8 cellular contexts compared by ENCODE assay signal in genomic region chr1:155208406-155208655, GRCh38. TPM values are rescaled to one million over a fixed set of nuclear protein-coding genes. Genes with fewer than 3 reads are reported as not detected.
DNase-seq lines count a peak whose midpoint lies in the region; TF ChIP-seq lines count a peak whose summit lies in the region.

No MANE protein-coding gene starts in this region.

- peak overlapping the region; percentile 93 for H3K27ac Mint-ChIP-seq in T-helper 1 cell treated with Interleukin-12 subunit alpha and Interleukin-12 subunit beta and Interleukin-4 antibody, amounts not matched to agents 30 μg/mL and 1 μg/mL, for 36 hours
- peak overlapping the region; percentile 97 for H3K27ac Mint-ChIP-seq in activated T-helper 1 cell treated with anti-CD3 and anti-CD28 coated beads, Interleukin-12 subunit alpha, Interleukin-12 subunit beta, Interleukin-2, Interleukin-4 antibody, amounts not matched to agents 30 ng/mL and 10 ng/mL and 1 ng/mL, durations not matched to agents 14 hours and 24 hours and 36 hours
- H3K27ac Mint-ChIP-seq in immature natural killer cell: peak overlapping the region; percentile 92 to 98 (median 95)

- TF ChIP-seq CTCF in suprapubic skin (IDR thresholded peaks at IDR 0.05): no peak

- TF ChIP-seq POLR2A in suprapubic skin (IDR thresholded peaks at IDR 0.05): no peak

- peaks cover 3% of the 10 kb centered on the region for H3K36me3 Mint-ChIP-seq in T-helper 1 cell treated with Interleukin-12 subunit alpha and Interleukin-12 subunit beta and Interleukin-4 antibody, amounts not matched to agents 30 μg/mL and 1 μg/mL, for 36 hours (ENCODE audit: low read depth)
- peaks cover 4% of the 10 kb centered on the region for H3K36me3 Mint-ChIP-seq in activated T-helper 1 cell treated with anti-CD3 and anti-CD28 coated beads, Interleukin-12 subunit alpha, Interleukin-12 subunit beta, Interleukin-2, Interleukin-4 antibody, amounts not matched to agents 30 ng/mL and 10 ng/mL and 1 ng/mL, durations not matched to agents 14 hours and 24 hours and 36 hours (ENCODE audit: low read depth)
- H3K36me3 Mint-ChIP-seq in immature natural killer cell: no peaks in the 10 kb centered on the region

- WGBS in suprapubic skin: 0% methylated on average over 11 of the region's 11 CpGs

- DNase-seq in T-helper 1 cell (no peak), immature natural killer cell (no peak), suprapubic skin (ENCODE audit: low spot score in 2 of 2) (no peak), NCI-H446 treated with DMSO at 0.1 percent for 48 hours (lab: John Stamatoyannopoulos, UW) (no peak)
- no peak for DNase-seq in activated T-helper 1 cell treated with anti-CD3 and anti-CD28 coated beads, Interleukin-12 subunit alpha, Interleukin-12 subunit beta, Interleukin-2, Interleukin-4 antibody, amounts not matched to agents 30 ng/mL and 10 ng/mL and 1 ng/mL, durations not matched to agents 14 hours and 24 hours and 36 hours (ENCODE audit: low spot score)
- DNase-seq in stimulated activated CD4-positive, alpha-beta T cell treated with anti-CD3 and anti-CD28 coated beads, Interleukin-4, amount 100 ng/mL, for 1 hour: no peak
- DNase-seq in activated CD4-positive, alpha-beta T cell treated with anti-CD3 and anti-CD28 coated beads, Interleukin-2, amount 50 U/mL, for 48 hours: no peak

- H3K27me3 ChIP-seq in suprapubic skin: no peaks in the 10 kb centered on the region

- intact Hi-C loops in activated T-helper 1 cell treated with anti-CD3 and anti-CD28 coated beads, Interleukin-12 subunit alpha, Interleukin-12 subunit beta, Interleukin-2, Interleukin-4 antibody, amounts not matched to agents 30 ng/mL and 10 ng/mL and 1 ng/mL, durations not matched to agents 14 hours and 24 hours and 36 hours (cut with micrococcal nuclease): loop anchor here (1.0 to 5.0 kb wide), 6 partner anchors 14 to 1654 kb away; partner anchors contain the start of genes CLK2, KRTCAP2, NTRK1 and SCAMP3

- TF ChIP-seq EP300 in suprapubic skin (IDR thresholded peaks at IDR 0.05): no peak

- no peaks in the 10 kb centered on the region for H3K9me3 ChIP-seq in suprapubic skin

- peak overlapping the region; percentile 84 for H3K4me3 Mint-ChIP-seq in T-helper 1 cell treated with Interleukin-12 subunit alpha and Interleukin-12 subunit beta and Interleukin-4 antibody, amounts not matched to agents 30 μg/mL and 1 μg/mL, for 36 hours
- H3K4me3 Mint-ChIP-seq in activated T-helper 1 cell treated with anti-CD3 and anti-CD28 coated beads, Interleukin-12 subunit alpha, Interleukin-12 subunit beta, Interleukin-2, Interleukin-4 antibody, amounts not matched to agents 30 ng/mL and 10 ng/mL and 1 ng/mL, durations not matched to agents 14 hours and 24 hours and 36 hours: peak overlapping the region; percentile 93
- H3K4me3 Mint-ChIP-seq in immature natural killer cell: peak overlapping the region; percentile 86 to 89 (median 87)

- H3K4me3 ChIP-seq in suprapubic skin: peak overlapping the region; percentile 97

- H3K36me3 ChIP-seq in suprapubic skin: peaks cover 7% of the 10 kb centered on the region

- H3K4me1 ChIP-seq in suprapubic skin: peaks cover 33% of the 10 kb centered on the region

- no peaks in the 10 kb centered on the region for H3K27me3 Mint-ChIP-seq in T-helper 1 cell treated with Interleukin-12 subunit alpha and Interleukin-12 subunit beta and Interleukin-4 antibody, amounts not matched to agents 30 μg/mL and 1 μg/mL, for 36 hours (ENCODE audit: low read depth)
- H3K27me3 Mint-ChIP-seq in activated T-helper 1 cell treated with anti-CD3 and anti-CD28 coated beads, Interleukin-12 subunit alpha, Interleukin-12 subunit beta, Interleukin-2, Interleukin-4 antibody, amounts not matched to agents 30 ng/mL and 10 ng/mL and 1 ng/mL, durations not matched to agents 14 hours and 24 hours and 36 hours (ENCODE audit: insufficient read depth): no peaks in the 10 kb centered on the region
- peaks cover 7 to 12% (median 8%) of the 10 kb centered on the region in 3 donors for H3K27me3 Mint-ChIP-seq in immature natural killer cell (ENCODE audit: low read depth in 3 of 3)

- H3K9me3 Mint-ChIP-seq in T-helper 1 cell treated with Interleukin-12 subunit alpha and Interleukin-12 subunit beta and Interleukin-4 antibody, amounts not matched to agents 30 μg/mL and 1 μg/mL, for 36 hours: no peaks in the 10 kb centered on the region
- no peaks in the 10 kb centered on the region for H3K9me3 Mint-ChIP-seq in activated T-helper 1 cell treated with anti-CD3 and anti-CD28 coated beads, Interleukin-12 subunit alpha, Interleukin-12 subunit beta, Interleukin-2, Interleukin-4 antibody, amounts not matched to agents 30 ng/mL and 10 ng/mL and 1 ng/mL, durations not matched to agents 14 hours and 24 hours and 36 hours
- H3K9me3 Mint-ChIP-seq in immature natural killer cell: no peaks in the 10 kb centered on the region

- H3K4me1 Mint-ChIP-seq in T-helper 1 cell treated with Interleukin-12 subunit alpha and Interleukin-12 subunit beta and Interleukin-4 antibody, amounts not matched to agents 30 μg/mL and 1 μg/mL, for 36 hours (ENCODE audit: low read depth): peaks cover 24% of the 10 kb centered on the region
- peaks cover 25% of the 10 kb centered on the region for H3K4me1 Mint-ChIP-seq in activated T-helper 1 cell treated with anti-CD3 and anti-CD28 coated beads, Interleukin-12 subunit alpha, Interleukin-12 subunit beta, Interleukin-2, Interleukin-4 antibody, amounts not matched to agents 30 ng/mL and 10 ng/mL and 1 ng/mL, durations not matched to agents 14 hours and 24 hours and 36 hours (ENCODE audit: low read depth)
- H3K4me1 Mint-ChIP-seq in immature natural killer cell: peaks cover 19 to 32% of the 10 kb centered on the region in 2 donors

- H3K27ac ChIP-seq in suprapubic skin: peak overlapping the region; percentile 100

RNA-seq across cellular contexts. Expression of gene MTX1, which starts 0.2 kb away (rescaled TPM):
- total RNA-seq in activated T-helper 1 cell treated with anti-CD3 and anti-CD28 coated beads, Interleukin-12 subunit alpha, Interleukin-12 subunit beta, Interleukin-2, Interleukin-4 antibody, amounts not matched to agents 30 ng/mL and 10 ng/mL and 1 ng/mL, durations not matched to agents 14 hours and 24 hours and 36 hours: 61.8 and 62.3 TPM in 2 replicates
- 10 to 100 TPM; 51.1 to 62.6 (median 55.1) TPM for polyA plus RNA-seq in immature natural killer cell
- total RNA-seq in suprapubic skin: 10 to 100 TPM; 19.8 to 51.7 (median 36.9) TPM

RNA-seq across cellular contexts. Expression of gene THBS3, which starts 0.6 kb away (rescaled TPM):
- total RNA-seq in activated T-helper 1 cell treated with anti-CD3 and anti-CD28 coated beads, Interleukin-12 subunit alpha, Interleukin-12 subunit beta, Interleukin-2, Interleukin-4 antibody, amounts not matched to agents 30 ng/mL and 10 ng/mL and 1 ng/mL, durations not matched to agents 14 hours and 24 hours and 36 hours: 9.7 and 10.0 TPM in 2 replicates
- polyA plus RNA-seq in immature natural killer cell: 1 to 10 TPM in 2 of 3 donors, not detected in 1; 1.3 to 1.8 TPM
- 10 to 100 TPM; 21.4 to 90.8 (median 26.7) TPM for total RNA-seq in suprapubic skin

RNA-seq across cellular contexts. Expression of gene TRIM46, which starts 34.7 kb away (rescaled TPM):
- 10.2 and 12.6 TPM in 2 replicates for total RNA-seq in activated T-helper 1 cell treated with anti-CD3 and anti-CD28 coated beads, Interleukin-12 subunit alpha, Interleukin-12 subunit beta, Interleukin-2, Interleukin-4 antibody, amounts not matched to agents 30 ng/mL and 10 ng/mL and 1 ng/mL, durations not matched to agents 14 hours and 24 hours and 36 hours
- under 1 TPM in 1 of 3 donors, not detected in 2; 0.43 TPM for polyA plus RNA-seq in immature natural killer cell
- under 1 TPM in 2 of 4 donors, not detected in 2; 0.34 to 0.80 TPM for total RNA-seq in suprapubic skin

RNA-seq across cellular contexts. Expression of gene KRTCAP2, which starts 35.2 kb away (rescaled TPM):
- 230 and 238 TPM in 2 replicates for total RNA-seq in activated T-helper 1 cell treated with anti-CD3 and anti-CD28 coated beads, Interleukin-12 subunit alpha, Interleukin-12 subunit beta, Interleukin-2, Interleukin-4 antibody, amounts not matched to agents 30 ng/mL and 10 ng/mL and 1 ng/mL, durations not matched to agents 14 hours and 24 hours and 36 hours
- polyA plus RNA-seq in immature natural killer cell: 100 to 1,000 TPM; 396 to 465 (median 435) TPM
- total RNA-seq in suprapubic skin: 100 to 1,000 TPM in 2 of 4 donors, 10 to 100 TPM in 2; 77.1 to 180 (median 113) TPM

RNA-seq across cellular contexts. Expression of gene ENTREP3, which starts 47.0 kb away (rescaled TPM):
- 40.3 and 45.5 TPM in 2 replicates for total RNA-seq in activated T-helper 1 cell treated with anti-CD3 and anti-CD28 coated beads, Interleukin-12 subunit alpha, Interleukin-12 subunit beta, Interleukin-2, Interleukin-4 antibody, amounts not matched to agents 30 ng/mL and 10 ng/mL and 1 ng/mL, durations not matched to agents 14 hours and 24 hours and 36 hours
- 1 to 10 TPM in 1 of 3 donors, under 1 TPM in 2; 0.64 to 1.3 (median 0.79) TPM for polyA plus RNA-seq in immature natural killer cell
- 10 to 100 TPM; 23.6 to 32.1 (median 25.7) TPM for total RNA-seq in suprapubic skin
